16 cellular contexts compared by ENCODE assay signal in the genomic region with DNA sequence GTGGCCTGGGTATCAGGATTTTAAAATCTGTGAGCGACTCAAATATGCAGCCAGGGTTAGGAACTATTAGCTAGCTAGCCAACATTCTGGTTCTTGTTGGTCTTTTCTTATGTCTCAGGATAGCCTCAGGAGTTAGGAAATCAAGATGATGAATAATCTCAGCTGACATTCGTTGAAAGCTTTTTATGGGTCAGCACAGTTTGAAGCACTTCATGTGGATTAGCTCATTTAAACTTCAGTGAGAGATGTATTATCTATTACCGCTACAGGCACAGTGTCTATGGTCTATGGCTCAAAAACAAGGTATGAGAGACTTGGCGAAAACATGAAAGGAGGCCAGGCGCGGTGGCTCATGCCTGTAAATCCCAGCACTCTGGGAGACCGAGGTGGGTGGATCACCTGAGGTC.
DNase-seq lines count a peak whose midpoint lies in the region; ATAC-seq and TF ChIP-seq lines count a peak whose summit lies in the region.
"Had no signal": no experiment of that assay in that cellular context is flagged by ENCODE, and none has a peak within 500 bp of the region (broad histone marks: within the 10 kb centered on the region; RNA-seq: fewer than 3 reads in every experiment).

No MANE protein-coding gene starts in this region.

- H3K36me3 ChIP-seq in GM23338 (ENCODE audit: insufficient read depth): no peaks in the 10 kb centered on the region
- H3K36me3 ChIP-seq: left ventricle myocardium inferior had no signal

- no peak overlapping the region for H3K27ac Mint-ChIP-seq in GM23338
- H3K27ac Mint-ChIP-seq: activated T-helper 17 cell treated with anti-CD3 and anti-CD28 coated beads, Interleukin-2, amount 50 U/mL, for 72 hours; stimulated activated effector memory CD8-positive, alpha-beta T cell treated with anti-CD3 and anti-CD28 coated beads, Interleukin-12 subunit alpha, Interleukin-12 subunit beta, amount 100 ng/mL, for 72 hours; T-helper 17 cell had no signal

- H3K79me2 ChIP-seq in GM23338 (replicated peaks; ENCODE audit: insufficient read depth): no peaks in the 10 kb centered on the region

- no peaks in the 10 kb centered on the region; the same call in 2 of the 3 replicates for H3K9me3 Mint-ChIP-seq in GM23338
- H3K9me3 Mint-ChIP-seq: activated T-helper 17 cell treated with anti-CD3 and anti-CD28 coated beads, Interleukin-2, amount 50 U/mL, for 72 hours; stimulated activated effector memory CD8-positive, alpha-beta T cell treated with anti-CD3 and anti-CD28 coated beads, Interleukin-12 subunit alpha, Interleukin-12 subunit beta, amount 100 ng/mL, for 72 hours had no signal

- peaks cover 11% of the 10 kb centered on the region for H3K4me1 ChIP-seq in GM23338 (ENCODE audit: insufficient read depth)
- H3K4me1 ChIP-seq: left ventricle myocardium inferior had no signal

- H3K27me3 Mint-ChIP-seq in GM23338 (ENCODE audit: insufficient read depth, low read depth, poor library complexity): peaks cover 8% of the 10 kb centered on the region

- no peaks in the 10 kb centered on the region for H3K9me2 ChIP-seq in GM23338 (ENCODE audit: insufficient read depth)

- no peaks in the 10 kb centered on the region for H3K27me3 ChIP-seq in GM23338 (ENCODE audit: insufficient read depth)

- no peak overlapping the region for H2AFZ ChIP-seq in GM23338

- H3K27ac ChIP-seq in GM23338 (ENCODE audit: low read depth): no peak overlapping the region
- H3K27ac ChIP-seq: left ventricle myocardium inferior had no signal

- H3K4me3 ChIP-seq in cardiac fibroblast (replicated peaks in 1 of 2; ENCODE audit: low read depth in 2 of 2, low read length in 2 of 2) (no peak overlapping the region), GM23338 (no peak overlapping the region)
- H3K4me3 ChIP-seq: left ventricle myocardium inferior had no signal

- in situ Hi-C loops in ACHN (cut with HindIII; ENCODE audit: low pct_ligation_motif_present, low pct_unique_long_range_greater_than_20kb, low sequenced_read_pairs): no loop called here

- H3K36me3 Mint-ChIP-seq in GM23338 (ENCODE audit: low read depth): no peaks in the 10 kb centered on the region
- H3K36me3 Mint-ChIP-seq: stimulated activated effector memory CD8-positive, alpha-beta T cell treated with anti-CD3 and anti-CD28 coated beads, Interleukin-12 subunit alpha, Interleukin-12 subunit beta, amount 100 ng/mL, for 72 hours had no signal

- ATAC-seq in GM23338: no peak
- no peak for ATAC-seq in GM19328 (IDR thresholded peaks at IDR 0.05; ENCODE audit: unreplicated experiment)
- ATAC-seq: activated T-helper 17 cell treated with anti-CD3 and anti-CD28 coated beads, Interleukin-2, amount 50 U/mL, for 72 hours; stimulated activated effector memory CD8-positive, alpha-beta T cell treated with anti-CD3 and anti-CD28 coated beads, Interleukin-12 subunit alpha, Interleukin-12 subunit beta, amount 100 ng/mL, for 72 hours; T-helper 17 cell had no signal

- peak; percentile 70 for DNase-seq in AG09319 (ENCODE audit: extremely low read depth, low read depth)
- DNase-seq in HS-5 (ENCODE audit: low read depth): peak; percentile 53
- peak; percentile 52 to 68 for DNase-seq in cardiac fibroblast (ENCODE audit: low read depth in 2 of 2)
- DNase-seq in kidney tubule cell (ENCODE audit: low spot score): peak; percentile 11
- no peak for DNase-seq in ACHN
- DNase-seq in mesenteric fat pad (ENCODE audit: low spot score): no peak
- DNase-seq in GM23338 (ENCODE audit: low spot score): no peak
- DNase-seq: activated CD4-positive, CD25-positive, alpha-beta regulatory T cell; activated CD8-positive, alpha-beta memory T cell treated with anti-CD3 and anti-CD28 coated beads for 24 hours; anterior cingulate cortex; left ventricle myocardium inferior; SHP77 treated with DMSO at 0.1 percent for 48 hours; T-helper 17 cell had no signal

- H3F3A ChIP-seq in GM23338 (replicated peaks; ENCODE audit: low read depth): no peaks in the 10 kb centered on the region

- no peak overlapping the region for H3K4me2 ChIP-seq in GM23338

- peaks cover 14% of the 10 kb centered on the region for H3K4me1 Mint-ChIP-seq in GM23338

- no peaks in the 10 kb centered on the region for H4K20me1 ChIP-seq in GM23338 (replicated peaks; ENCODE audit: insufficient read depth)

- no peak overlapping the region for H3K4me3 Mint-ChIP-seq in GM23338
- H3K4me3 Mint-ChIP-seq: activated T-helper 17 cell treated with anti-CD3 and anti-CD28 coated beads, Interleukin-2, amount 50 U/mL, for 72 hours; stimulated activated effector memory CD8-positive, alpha-beta T cell treated with anti-CD3 and anti-CD28 coated beads, Interleukin-12 subunit alpha, Interleukin-12 subunit beta, amount 100 ng/mL, for 72 hours; T-helper 17 cell had no signal

- no peak for TF ChIP-seq CTCF in AG09319 (IDR thresholded peaks at IDR 0.05; ENCODE audit: low read depth, low read length)
- TF ChIP-seq CTCF in cardiac fibroblast (IDR thresholded peaks at IDR 0.05; ENCODE audit: low read depth, low read length): no peak
- no peak for TF ChIP-seq CTCF in GM23338 (conservative IDR thresholded peaks at IDR 0.05; ENCODE audit: low read depth in 2 of 2)

TF ChIP-seq in GM23338, 12 proteins besides CTCF, POLR2A, EP300 and RAD21:
- TF ChIP-seq NANOG (IDR thresholded peaks at IDR 0.05; ENCODE audit: borderline replicate concordance): no peak
- TF ChIP-seq ZNF331 (CRISPR knock-in tag; IDR thresholded peaks at IDR 0.05; ENCODE audit: low read depth): no peak
- TF ChIP-seq, protein P1, sequence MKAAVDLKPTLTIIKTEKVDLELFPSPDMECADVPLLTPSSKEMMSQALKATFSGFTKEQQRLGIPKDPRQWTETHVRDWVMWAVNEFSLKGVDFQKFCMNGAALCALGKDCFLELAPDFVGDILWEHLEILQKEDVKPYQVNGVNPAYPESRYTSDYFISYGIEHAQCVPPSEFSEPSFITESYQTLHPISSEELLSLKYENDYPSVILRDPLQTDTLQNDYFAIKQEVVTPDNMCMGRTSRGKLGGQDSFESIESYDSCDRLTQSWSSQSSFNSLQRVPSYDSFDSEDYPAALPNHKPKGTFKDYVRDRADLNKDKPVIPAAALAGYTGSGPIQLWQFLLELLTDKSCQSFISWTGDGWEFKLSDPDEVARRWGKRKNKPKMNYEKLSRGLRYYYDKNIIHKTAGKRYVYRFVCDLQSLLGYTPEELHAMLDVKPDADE (IDR thresholded peaks at IDR 0.05): no peak
- no peak for TF ChIP-seq JUNB (IDR thresholded peaks at IDR 0.05; ENCODE audit: unreplicated experiment)
- TF ChIP-seq ZNF114 (CRISPR knock-in tag; IDR thresholded peaks at IDR 0.05): no peak
- no peak for TF ChIP-seq EZH2 (IDR thresholded peaks at IDR 0.05; ENCODE audit: low read depth, unreplicated experiment)
- TF ChIP-seq, protein P2, sequence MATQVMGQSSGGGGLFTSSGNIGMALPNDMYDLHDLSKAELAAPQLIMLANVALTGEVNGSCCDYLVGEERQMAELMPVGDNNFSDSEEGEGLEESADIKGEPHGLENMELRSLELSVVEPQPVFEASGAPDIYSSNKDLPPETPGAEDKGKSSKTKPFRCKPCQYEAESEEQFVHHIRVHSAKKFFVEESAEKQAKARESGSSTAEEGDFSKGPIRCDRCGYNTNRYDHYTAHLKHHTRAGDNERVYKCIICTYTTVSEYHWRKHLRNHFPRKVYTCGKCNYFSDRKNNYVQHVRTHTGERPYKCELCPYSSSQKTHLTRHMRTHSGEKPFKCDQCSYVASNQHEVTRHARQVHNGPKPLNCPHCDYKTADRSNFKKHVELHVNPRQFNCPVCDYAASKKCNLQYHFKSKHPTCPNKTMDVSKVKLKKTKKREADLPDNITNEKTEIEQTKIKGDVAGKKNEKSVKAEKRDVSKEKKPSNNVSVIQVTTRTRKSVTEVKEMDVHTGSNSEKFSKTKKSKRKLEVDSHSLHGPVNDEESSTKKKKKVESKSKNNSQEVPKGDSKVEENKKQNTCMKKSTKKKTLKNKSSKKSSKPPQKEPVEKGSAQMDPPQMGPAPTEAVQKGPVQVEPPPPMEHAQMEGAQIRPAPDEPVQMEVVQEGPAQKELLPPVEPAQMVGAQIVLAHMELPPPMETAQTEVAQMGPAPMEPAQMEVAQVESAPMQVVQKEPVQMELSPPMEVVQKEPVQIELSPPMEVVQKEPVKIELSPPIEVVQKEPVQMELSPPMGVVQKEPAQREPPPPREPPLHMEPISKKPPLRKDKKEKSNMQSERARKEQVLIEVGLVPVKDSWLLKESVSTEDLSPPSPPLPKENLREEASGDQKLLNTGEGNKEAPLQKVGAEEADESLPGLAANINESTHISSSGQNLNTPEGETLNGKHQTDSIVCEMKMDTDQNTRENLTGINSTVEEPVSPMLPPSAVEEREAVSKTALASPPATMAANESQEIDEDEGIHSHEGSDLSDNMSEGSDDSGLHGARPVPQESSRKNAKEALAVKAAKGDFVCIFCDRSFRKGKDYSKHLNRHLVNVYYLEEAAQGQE (IDR thresholded peaks at IDR 0.05; ENCODE audit: unreplicated experiment): no peak
- TF ChIP-seq STAT1 (IDR thresholded peaks at IDR 0.05; ENCODE audit: unreplicated experiment): no peak

Comparison
In these comparisons a context has a peak if more than half of its experiments do, and no peak if none do; other contexts are left out.
1. DNase-seq: peak in AG09319 (single experiment), HS-5 (single experiment), cardiac fibroblast (2 of 2) and kidney tubule cell (single experiment); none in ACHN (single experiment), mesenteric fat pad (single experiment) and GM23338 (single experiment).